13 cellular contexts compared by ENCODE assay signal in the genomic region with DNA sequence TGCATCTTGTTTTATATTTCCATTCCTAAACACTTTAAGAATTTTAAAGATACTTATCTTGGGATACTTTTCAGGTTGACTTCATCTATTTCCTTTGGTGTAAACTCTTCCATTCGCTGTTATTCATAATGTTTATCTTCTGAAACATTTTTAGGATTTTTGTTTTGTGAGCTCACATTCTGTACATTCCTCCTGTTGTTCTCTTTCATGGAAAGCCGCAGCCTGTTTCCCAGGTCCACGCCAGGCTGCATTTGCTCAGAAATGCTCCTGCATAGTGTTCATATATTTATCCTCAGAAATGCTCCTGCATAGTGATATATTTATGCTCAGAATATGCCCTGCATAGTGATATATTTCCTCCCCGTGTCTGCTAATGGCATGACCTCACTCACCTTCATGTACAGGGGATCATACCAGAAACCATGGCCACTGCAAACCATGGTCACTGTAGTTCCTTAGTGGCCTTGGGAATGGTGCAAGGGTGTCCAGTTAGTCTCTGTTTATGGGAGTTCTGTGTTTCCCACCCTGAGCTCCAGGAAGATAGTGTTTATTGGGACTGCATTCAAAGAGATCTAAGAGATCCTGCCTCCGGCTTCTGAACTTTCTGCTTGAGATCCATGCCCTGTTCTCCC.
DNase-seq lines count a peak whose midpoint lies in the region; FAIRE-seq and TF ChIP-seq lines count a peak whose summit lies in the region.
"Had no signal": no experiment of that assay in that cellular context is flagged by ENCODE, and none has a peak within 500 bp of the region (broad histone marks: within the 10 kb centered on the region; RNA-seq: fewer than 3 reads in every experiment).

No MANE protein-coding gene starts in this region.

- no peak for TF ChIP-seq CTCF in osteocyte (IDR thresholded peaks at IDR 0.05)

- CTCF ChIA-PET in activated naive CD4-positive, alpha-beta T cell treated with anti-CD3 and anti-CD28 coated beads, Interleukin-2, amount 10 ng/mL, durations not matched to agents 7 days and 5 days (lab: Charles Lee): no interaction called here

- FAIRE-seq in RCC 7860 (lab: Jason Lieb, UNC): no peak
- FAIRE-seq: HepG2, TTC549 had no signal

- H3K4me1 Mint-ChIP-seq in osteocyte (ENCODE audit: unreplicated experiment): peaks cover 35% of the 10 kb centered on the region
- H3K4me1 Mint-ChIP-seq in activated naive CD4-positive, alpha-beta T cell treated with anti-CD3 and anti-CD28 coated beads, Interleukin-2, amount 10 ng/mL, durations not matched to agents 7 days and 5 days: no peaks in the 10 kb centered on the region

- H3K4me3 Mint-ChIP-seq in osteocyte (ENCODE audit: unreplicated experiment): no peak overlapping the region
- H3K4me3 Mint-ChIP-seq in activated naive CD4-positive, alpha-beta T cell treated with anti-CD3 and anti-CD28 coated beads, Interleukin-2, amount 10 ng/mL, durations not matched to agents 7 days and 5 days: no peak overlapping the region
- H3K4me3 Mint-ChIP-seq: nephron had no signal

- peak overlapping the region; percentile 73 for H3K27ac Mint-ChIP-seq in osteocyte (ENCODE audit: unreplicated experiment)
- H3K27ac Mint-ChIP-seq in activated naive CD4-positive, alpha-beta T cell treated with anti-CD3 and anti-CD28 coated beads, Interleukin-2, amount 10 ng/mL, durations not matched to agents 7 days and 5 days: no peak overlapping the region
- H3K27ac Mint-ChIP-seq: nephron had no signal

- peaks cover 13% of the 10 kb centered on the region for H3K9me3 Mint-ChIP-seq in osteocyte (ENCODE audit: unreplicated experiment)
- H3K9me3 Mint-ChIP-seq in activated naive CD4-positive, alpha-beta T cell treated with anti-CD3 and anti-CD28 coated beads, Interleukin-2, amount 10 ng/mL, durations not matched to agents 7 days and 5 days: peaks cover 2% of the 10 kb centered on the region
- H3K9me3 Mint-ChIP-seq: nephron had no signal

- DNase-seq in EH (ENCODE audit: low read depth) (peak; percentile 87), RCC 7860 (ENCODE audit: low spot score) (peak; percentile 27), epidermal melanocyte (ENCODE audit: insufficient read length, low spot score) (peak; percentile 32), osteocyte (ENCODE audit: extremely low spot score, unreplicated experiment) (no peak), cardiac septum (ENCODE audit: low spot score) (no peak), SHP77 treated with DMSO at 0.1 percent for 48 hours (lab: John Stamatoyannopoulos, UW) (no peak), NCI-H345 treated with DMSO at 0.1 percent for 48 hours (lab: John Stamatoyannopoulos, UW; ENCODE audit: unreplicated experiment) (no peak)
- no peak for DNase-seq in activated naive CD4-positive, alpha-beta T cell treated with anti-CD3 and anti-CD28 coated beads, Interleukin-2, amount 10 ng/mL, durations not matched to agents 7 days and 5 days
- DNase-seq: NCI-H187 treated with DMSO at 0.1 percent for 48 hours; stimulated activated CD4-positive, alpha-beta T cell treated with anti-CD3 and anti-CD28 coated beads, Interleukin-12 subunit alpha, Interleukin-12 subunit beta, amount 100 ng/mL, for 4 hours had no signal

- intact Hi-C loops in cardiac septum (cut with DNase I): no loop called here

- peaks cover 6% of the 10 kb centered on the region for H3K36me3 Mint-ChIP-seq in osteocyte (ENCODE audit: unreplicated experiment)
- no peaks in the 10 kb centered on the region for H3K36me3 Mint-ChIP-seq in activated naive CD4-positive, alpha-beta T cell treated with anti-CD3 and anti-CD28 coated beads, Interleukin-2, amount 10 ng/mL, durations not matched to agents 7 days and 5 days

- H3K27me3 Mint-ChIP-seq in osteocyte (ENCODE audit: unreplicated experiment): no peaks in the 10 kb centered on the region
- H3K27me3 Mint-ChIP-seq in activated naive CD4-positive, alpha-beta T cell treated with anti-CD3 and anti-CD28 coated beads, Interleukin-2, amount 10 ng/mL, durations not matched to agents 7 days and 5 days: no peaks in the 10 kb centered on the region

Comparison
In these comparisons a context has a peak if more than half of its experiments do, and no peak if none do; other contexts are left out.
1. DNase-seq: peak in EH (single experiment), RCC 7860 (single experiment) and epidermal melanocyte (single experiment); none in osteocyte (single experiment), cardiac septum (single experiment), activated naive CD4-positive, alpha-beta T cell treated with anti-CD3 and anti-CD28 coated beads, Interleukin-2, amount 10 ng/mL, durations not matched to agents 7 days and 5 days (single experiment), SHP77 treated with DMSO at 0.1 percent for 48 hours (single experiment) and NCI-H345 treated with DMSO at 0.1 percent for 48 hours (single experiment).